Comparison of ENCODE assay signal across 8 cellular contexts in the genomic region with DNA sequence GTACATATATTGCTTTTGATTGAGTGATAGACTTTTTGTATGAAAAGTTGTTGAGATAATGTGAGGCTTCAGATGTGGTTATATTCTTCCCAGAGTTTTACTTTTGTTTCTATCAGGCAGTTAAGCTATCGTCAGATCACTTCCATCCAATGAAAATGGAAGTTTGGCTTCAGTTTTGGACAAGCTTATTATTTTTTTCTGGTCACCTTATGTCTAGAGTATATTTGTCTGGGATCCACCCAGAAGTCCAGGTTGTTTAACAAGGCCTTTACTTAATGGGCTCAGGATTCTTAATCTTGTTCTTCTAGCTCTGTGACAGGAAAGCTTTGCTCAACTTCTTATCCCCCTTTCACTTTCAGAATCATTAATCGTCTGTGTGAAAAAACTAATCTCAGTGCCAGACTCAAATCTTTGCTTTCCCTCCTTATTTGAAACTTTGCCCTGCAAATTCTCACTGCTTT.
A peak's percentile ranks its signal among the peaks of the same experiment; 100 is the strongest.
DNase-seq lines count a peak whose midpoint lies in the region; ATAC-seq and TF ChIP-seq lines count a peak whose summit lies in the region.

No MANE protein-coding gene starts in this region.

- H3K4me1 Mint-ChIP-seq in natural killer cell: peaks cover 19 to 21% of the 10 kb centered on the region in 2 donors

- H4K8ac ChIP-seq in neuronal stem cell (ENCODE audit: low read depth, low read length): no peak overlapping the region

- no peak overlapping the region for H3K9ac ChIP-seq in neuronal stem cell (ENCODE audit: low read depth, low read length, poor library complexity)

- WGBS in neuronal stem cell (ENCODE audit: extremely low coverage in 2 of 2, insufficient read length in 2 of 2, insufficient replicate concordance in 1 of 2), 2 donors: no CpG with 5 or more reads among the region's 2 CpGs

- DNase-seq in A172 (ENCODE audit: low spot score): peak; percentile 6
- no peak for DNase-seq in natural killer cell
- DNase-seq in amygdala (lab: John Stamatoyannopoulos, UW): no peak
- DNase-seq in LoVo (ENCODE audit: low spot score): no peak
- no peak for DNase-seq in neuronal stem cell (ENCODE audit: low spot score)

- no peak overlapping the region for H2AFZ ChIP-seq in neuronal stem cell (ENCODE audit: low read length)

- no peaks in the 10 kb centered on the region for H3K27me3 Mint-ChIP-seq in natural killer cell (ENCODE audit: low read depth in 2 of 2)

- H2BK15ac ChIP-seq in neuronal stem cell (ENCODE audit: low read length): no peak overlapping the region

- H3K4me1 ChIP-seq in neuronal stem cell (ENCODE audit: control insufficient read depth in 2 of 2, insufficient read depth in 1 of 2, low read depth in 1 of 2, low read length in 2 of 2): no peaks in the 10 kb centered on the region

- no peak overlapping the region for H2BK120ac ChIP-seq in neuronal stem cell (ENCODE audit: low read depth, low read length)

- H3K4me3 ChIP-seq in neuronal stem cell (ENCODE audit: low read length in 2 of 2): no peak overlapping the region

- no peak overlapping the region for H2AK5ac ChIP-seq in neuronal stem cell (ENCODE audit: low read depth, low read length)

- H3K23ac ChIP-seq in neuronal stem cell (ENCODE audit: low read depth, low read length, poor library complexity): no peak overlapping the region

- peak; percentile 73 for ATAC-seq in GM19025 (IDR thresholded peaks at IDR 0.05; ENCODE audit: low read depth, unreplicated experiment)
- ATAC-seq in HG03439 (IDR thresholded peaks at IDR 0.05; ENCODE audit: unreplicated experiment): peak; percentile 62
- ATAC-seq in natural killer cell: peak; percentile 80 to 83 (median 83)

- H4K91ac ChIP-seq in neuronal stem cell (ENCODE audit: low read depth, low read length, poor library complexity): no peak overlapping the region

- H3K9me3 Mint-ChIP-seq in natural killer cell: no peaks in the 10 kb centered on the region

- peaks cover 2% of the 10 kb centered on the region for H3K79me1 ChIP-seq in neuronal stem cell (ENCODE audit: low read depth, low read length)

- H3K27ac Mint-ChIP-seq in natural killer cell: peak overlapping the region; percentile 94 to 96

- H2BK5ac ChIP-seq in neuronal stem cell (ENCODE audit: low read length): no peak overlapping the region

- intact Hi-C loops in natural killer cell (cut with micrococcal nuclease): loop anchor here (5.0 kb wide), 1 partner anchor 310 kb away; a partner anchor contains a TSS

- no peak overlapping the region for H3K4me2 ChIP-seq in neuronal stem cell (ENCODE audit: insufficient read depth, low read length, poor library complexity, severe bottlenecking)

- H3K36me3 Mint-ChIP-seq in natural killer cell: no peaks in the 10 kb centered on the region

- TF ChIP-seq CTCF in natural killer cell (IDR thresholded peaks at IDR 0.05): no peak

- no peaks in the 10 kb centered on the region for H3K27me3 ChIP-seq in neuronal stem cell (ENCODE audit: control insufficient read depth in 3 of 3, insufficient read depth in 3 of 3, low read depth in 1 of 3, low read length in 3 of 3)

- H3K14ac ChIP-seq in neuronal stem cell (ENCODE audit: low read length): no peak overlapping the region

- H3K9me3 ChIP-seq in neuronal stem cell (replicated peaks in 1 of 2; ENCODE audit: control insufficient read depth in 2 of 2, insufficient read depth in 1 of 2, low read depth in 1 of 2, low read length in 2 of 2): no peaks in the 10 kb centered on the region

- no peak overlapping the region for H2BK12ac ChIP-seq in neuronal stem cell (ENCODE audit: low read length)

- no peak overlapping the region for H3K18ac ChIP-seq in neuronal stem cell (ENCODE audit: low read length)

- H3K27ac ChIP-seq in cingulate gyrus (ENCODE audit: low read depth, low read length) (peak overlapping the region; percentile 13), neuronal stem cell (replicated peaks; ENCODE audit: low read length) (no peak overlapping the region)

- no peak overlapping the region for H3K4ac ChIP-seq in neuronal stem cell (ENCODE audit: low read length)

- peaks cover 4 to 77% of the 10 kb centered on the region in 2 donors for H3K36me3 ChIP-seq in neuronal stem cell (replicated peaks in 1 of 2; ENCODE audit: control insufficient read depth in 2 of 2, insufficient read depth in 2 of 2, low read length in 2 of 2)

- H3K4me3 Mint-ChIP-seq in natural killer cell: peak overlapping the region; percentile 87
